25 cellular contexts compared by ENCODE assay signal in genomic region chr13:101209206-101209893, GRCh38.
"Had no signal": no experiment of that assay in that cellular context is flagged by ENCODE, and none has a peak within 500 bp of the region (broad histone marks: within the 10 kb centered on the region; RNA-seq: fewer than 3 reads in every experiment).

No MANE protein-coding gene starts in this region.

- ATAC-seq: activated CD4-positive, alpha-beta T cell treated with anti-CD3 and anti-CD28 coated beads for 36 hours; activated CD8-positive, alpha-beta T cell treated with anti-CD3 and anti-CD28 coated beads, Interleukin-2, amount 10 ng/mL, durations not matched to agents 7 days and 5 days; activated naive CD4-positive, alpha-beta T cell treated with anti-CD3 and anti-CD28 coated beads, Interleukin-2, amount 50 U/mL, for 72 hours; activated T-cell treated with anti-CD3 and anti-CD28 coated beads, Interleukin-2, amount 50 U/mL, for 72 hours; esophagus mucosa; heart left ventricle; mucosa of descending colon; right cardiac atrium; stimulated activated naive B cell treated with anti-CD40 and anti-IgM and Interleukin-4, amounts not matched to agents 10 μg/mL and 1 μg/mL and 100 μg/mL, for 72 hours had no signal

- H3K4me3 Mint-ChIP-seq: activated CD4-positive, alpha-beta T cell treated with anti-CD3 and anti-CD28 coated beads for 36 hours; activated CD8-positive, alpha-beta T cell treated with anti-CD3 and anti-CD28 coated beads, Interleukin-2, amount 10 ng/mL, durations not matched to agents 7 days and 5 days; activated T-cell treated with anti-CD3 and anti-CD28 coated beads, Interleukin-2, amount 50 U/mL, for 72 hours; immature natural killer cell; nephron; stimulated activated naive B cell treated with anti-CD40 and anti-IgM and Interleukin-4, amounts not matched to agents 10 μg/mL and 1 μg/mL and 100 μg/mL, for 72 hours had no signal

- H3K27me3 ChIP-seq: colonic mucosa, heart left ventricle, suprapubic skin, tibial nerve had no signal

- H3K4me3 ChIP-seq: colonic mucosa, heart left ventricle, left ventricle myocardium inferior, lung, mucosa of descending colon, suprapubic skin, tibial nerve had no signal

- H3K27ac Mint-ChIP-seq: activated CD4-positive, alpha-beta T cell treated with anti-CD3 and anti-CD28 coated beads for 36 hours; activated CD8-positive, alpha-beta T cell treated with anti-CD3 and anti-CD28 coated beads, Interleukin-2, amount 10 ng/mL, durations not matched to agents 7 days and 5 days; activated naive CD4-positive, alpha-beta T cell treated with anti-CD3 and anti-CD28 coated beads, Interleukin-2, amount 50 U/mL, for 72 hours; activated T-cell treated with anti-CD3 and anti-CD28 coated beads, Interleukin-2, amount 50 U/mL, for 72 hours; immature natural killer cell; nephron; stimulated activated naive B cell treated with anti-CD40 and anti-IgM and Interleukin-4, amounts not matched to agents 10 μg/mL and 1 μg/mL and 100 μg/mL, for 72 hours had no signal

- H3K27me3 Mint-ChIP-seq: stimulated activated naive B cell treated with anti-CD40 and anti-IgM and Interleukin-4, amounts not matched to agents 10 μg/mL and 1 μg/mL and 100 μg/mL, for 72 hours had no signal

- H3K4me1 Mint-ChIP-seq: activated CD4-positive, alpha-beta T cell treated with anti-CD3 and anti-CD28 coated beads for 36 hours; immature natural killer cell; nephron; stimulated activated naive B cell treated with anti-CD40 and anti-IgM and Interleukin-4, amounts not matched to agents 10 μg/mL and 1 μg/mL and 100 μg/mL, for 72 hours had no signal

- H3K36me3 Mint-ChIP-seq: activated naive CD4-positive, alpha-beta T cell treated with anti-CD3 and anti-CD28 coated beads, Interleukin-2, amount 50 U/mL, for 72 hours; immature natural killer cell; stimulated activated naive B cell treated with anti-CD40 and anti-IgM and Interleukin-4, amounts not matched to agents 10 μg/mL and 1 μg/mL and 100 μg/mL, for 72 hours had no signal

- H3K27ac ChIP-seq: colonic mucosa, heart left ventricle, left ventricle myocardium inferior, suprapubic skin, tibial nerve had no signal

- H3K9me3 ChIP-seq: colonic mucosa, mucosa of descending colon, suprapubic skin, tibial nerve had no signal

- H3K36me3 ChIP-seq: colonic mucosa, heart left ventricle, left ventricle myocardium inferior, suprapubic skin, tibial nerve had no signal

- H3K4me1 ChIP-seq: colonic mucosa, heart left ventricle, left ventricle myocardium inferior, suprapubic skin, tibial nerve had no signal

- DNase-seq: activated CD4-positive, alpha-beta T cell treated with anti-CD3 and anti-CD28 coated beads for 36 hours; activated CD4-positive, CD25-positive, alpha-beta regulatory T cell; activated CD8-positive, alpha-beta T cell treated with anti-CD3 and anti-CD28 coated beads, Interleukin-2, amount 10 ng/mL, durations not matched to agents 7 days and 5 days; activated naive CD4-positive, alpha-beta T cell; activated T-cell treated with anti-CD3 and anti-CD28 coated beads for 4 hours; activated T-cell treated with anti-CD3 and anti-CD28 coated beads, Interleukin-2, amount 50 U/mL, for 72 hours; colonic mucosa; effector memory CD4-positive, alpha-beta T cell; foreskin fibroblast; heart left ventricle; hypothalamus; immature natural killer cell; left ventricle myocardium inferior; mucosa of descending colon; posterior cingulate gyrus; right cardiac atrium; stimulated activated CD4-positive, alpha-beta T cell treated with anti-CD3 and anti-CD28 coated beads, Interleukin-15, amount 100 ng/mL, for 24 hours; stimulated activated CD4-positive, alpha-beta T cell treated with anti-CD3 and anti-CD28 coated beads, Interleukin-2, amount 100 ng/mL, for 24 hours; stimulated activated naive B cell treated with anti-CD40 and anti-IgM and Interleukin-4, amounts not matched to agents 10 μg/mL and 1 μg/mL and 100 μg/mL, for 72 hours had no signal
